In genomic region chr4:103198111-103198765, GRCh38 we compare ENCODE assay signal across 7 cellular contexts. TPM values are rescaled to one million over a fixed set of nuclear protein-coding genes. Genes with fewer than 3 reads are reported as not detected.
A peak's percentile ranks its signal among the peaks of the same experiment; 100 is the strongest.
DNase-seq lines count a peak whose midpoint lies in the region; ATAC-seq and TF ChIP-seq lines count a peak whose summit lies in the region.

A gene with protein sequence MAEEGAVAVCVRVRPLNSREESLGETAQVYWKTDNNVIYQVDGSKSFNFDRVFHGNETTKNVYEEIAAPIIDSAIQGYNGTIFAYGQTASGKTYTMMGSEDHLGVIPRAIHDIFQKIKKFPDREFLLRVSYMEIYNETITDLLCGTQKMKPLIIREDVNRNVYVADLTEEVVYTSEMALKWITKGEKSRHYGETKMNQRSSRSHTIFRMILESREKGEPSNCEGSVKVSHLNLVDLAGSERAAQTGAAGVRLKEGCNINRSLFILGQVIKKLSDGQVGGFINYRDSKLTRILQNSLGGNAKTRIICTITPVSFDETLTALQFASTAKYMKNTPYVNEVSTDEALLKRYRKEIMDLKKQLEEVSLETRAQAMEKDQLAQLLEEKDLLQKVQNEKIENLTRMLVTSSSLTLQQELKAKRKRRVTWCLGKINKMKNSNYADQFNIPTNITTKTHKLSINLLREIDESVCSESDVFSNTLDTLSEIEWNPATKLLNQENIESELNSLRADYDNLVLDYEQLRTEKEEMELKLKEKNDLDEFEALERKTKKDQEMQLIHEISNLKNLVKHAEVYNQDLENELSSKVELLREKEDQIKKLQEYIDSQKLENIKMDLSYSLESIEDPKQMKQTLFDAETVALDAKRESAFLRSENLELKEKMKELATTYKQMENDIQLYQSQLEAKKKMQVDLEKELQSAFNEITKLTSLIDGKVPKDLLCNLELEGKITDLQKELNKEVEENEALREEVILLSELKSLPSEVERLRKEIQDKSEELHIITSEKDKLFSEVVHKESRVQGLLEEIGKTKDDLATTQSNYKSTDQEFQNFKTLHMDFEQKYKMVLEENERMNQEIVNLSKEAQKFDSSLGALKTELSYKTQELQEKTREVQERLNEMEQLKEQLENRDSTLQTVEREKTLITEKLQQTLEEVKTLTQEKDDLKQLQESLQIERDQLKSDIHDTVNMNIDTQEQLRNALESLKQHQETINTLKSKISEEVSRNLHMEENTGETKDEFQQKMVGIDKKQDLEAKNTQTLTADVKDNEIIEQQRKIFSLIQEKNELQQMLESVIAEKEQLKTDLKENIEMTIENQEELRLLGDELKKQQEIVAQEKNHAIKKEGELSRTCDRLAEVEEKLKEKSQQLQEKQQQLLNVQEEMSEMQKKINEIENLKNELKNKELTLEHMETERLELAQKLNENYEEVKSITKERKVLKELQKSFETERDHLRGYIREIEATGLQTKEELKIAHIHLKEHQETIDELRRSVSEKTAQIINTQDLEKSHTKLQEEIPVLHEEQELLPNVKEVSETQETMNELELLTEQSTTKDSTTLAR (N-terminal part only) (minus strand): TSS chr4:103198343. CDS start chr4:103198319, 24 bp downstream.

- ATAC-seq in GM18502 (IDR thresholded peaks at IDR 0.05; ENCODE audit: poor library complexity, unreplicated experiment) = peak; percentile 95
- ATAC-seq in HG02885 (IDR thresholded peaks at IDR 0.05; ENCODE audit: poor library complexity, unreplicated experiment) = peak; percentile 93

- H3K27ac ChIP-seq in ascending aorta = peak within 1 kb of the TSS; percentile 56 to 67

- intact Hi-C loops in T-helper 2 cell treated with Interferon-gamma antibody and Interleukin-4, amounts not matched to agents 100 ng/mL and 5 ng/mL, for 36 hours (cut with micrococcal nuclease) = loop anchor here (1.0 to 5.0 kb wide), 4 partner anchors 121 to 854 kb away; partner anchors contain the start of genes SLC9B1, SLC9B2 and UBE2D3
- intact Hi-C loops in ascending aorta (cut with DNase I) = loop anchor here (2.0 to 10.0 kb wide), 3 partner anchors 176 to 1853 kb away; partner anchors contain the start of gene PPP3CA

- TF ChIP-seq CTCF in ascending aorta (IDR thresholded peaks at IDR 0.05) = no peak

- no peaks in the 10 kb centered on the region for H3K9me3 ChIP-seq in ascending aorta

- no peaks in the 10 kb centered on the region for H3K36me3 ChIP-seq in ascending aorta

- H3K4me1 ChIP-seq in ascending aorta = peaks cover 0 to 5% of the 10 kb centered on the region in 2 donors

- peak; percentile 53 for DNase-seq in NCI-H1694 (lab: John Stamatoyannopoulos, UW)
- peak; percentile 36 to 91 for DNase-seq in ascending aorta (ENCODE audit: low spot score in 2 of 2)
- DNase-seq in hippocampal formation (lab: John Stamatoyannopoulos, UW) = peak; percentile 58 to 77
- DNase-seq in retina = peak; percentile 98

- H3K27me3 ChIP-seq in ascending aorta = no peaks in the 10 kb centered on the region

- peak within 1 kb of the TSS; percentile 61 to 99 for H3K4me3 ChIP-seq in ascending aorta

RNA-seq across cellular contexts. Expression of the gene that starts here (rescaled TPM):
- 47.6 and 56.2 TPM in 2 replicates for total RNA-seq in T-helper 2 cell treated with Interferon-gamma antibody and Interleukin-4, amounts not matched to agents 100 ng/mL and 5 ng/mL, for 36 hours
- not detected for total RNA-seq in ascending aorta

Comparison
In these comparisons a context has a peak if more than half of its experiments do, and no peak if none do; other contexts are left out.
1. Peak in every context shown above with its lines: DNase-seq, ATAC-seq, H3K4me3 ChIP-seq and H3K27ac ChIP-seq.
2. RNA of the gene that starts here (total RNA-seq): 47.6 to 56.2 TPM in T-helper 2 cell treated with Interferon-gamma antibody and Interleukin-4, amounts not matched to agents 100 ng/mL and 5 ng/mL, for 36 hours; not detected in ascending aorta (single experiment); every median in the first group is over 10 times any median in the second.
3. Peak in DNase-seq, H3K4me3 ChIP-seq and H3K27ac ChIP-seq in ascending aorta; RNA of the gene not detected or under 1 TPM.